ENCODE assay signal across 2 cellular contexts in genomic region chr12:52239767-52240166, GRCh38.
TF ChIP-seq lines count a peak whose summit lies in the region.

No MANE protein-coding gene starts in this region.

TF ChIP-seq in IMR-90, 13 proteins besides CTCF, POLR2A, EP300 and RAD21:
- no peak for TF ChIP-seq RFX5 (IDR thresholded peaks at IDR 0.05; ENCODE audit: low read depth, low read length)
- no peak for TF ChIP-seq CEBPB (IDR thresholded peaks at IDR 0.05; ENCODE audit: low read depth, low read length)
- no peak for TF ChIP-seq BHLHE40 (IDR thresholded peaks at IDR 0.05; ENCODE audit: low read depth, low read length)
- TF ChIP-seq MAFK (IDR thresholded peaks at IDR 0.05; ENCODE audit: low read depth, low read length): no peak
- TF ChIP-seq SMC3 (IDR thresholded peaks at IDR 0.05; ENCODE audit: low read depth, low read length): no peak
- no peak for TF ChIP-seq MXI1 (IDR thresholded peaks at IDR 0.05; ENCODE audit: borderline replicate concordance, low read depth, low read length)
- TF ChIP-seq CHD1 (IDR thresholded peaks at IDR 0.05; ENCODE audit: low read depth, low read length): no peak
- TF ChIP-seq MAZ (IDR thresholded peaks at IDR 0.05; ENCODE audit: borderline replicate concordance, low read depth, low read length): no peak
- no peak for TF ChIP-seq NFE2L2 (IDR thresholded peaks at IDR 0.05; ENCODE audit: low read depth, low read length)
- TF ChIP-seq FOS (IDR thresholded peaks at IDR 0.05; ENCODE audit: low read depth, low read length): no peak
- no peak for TF ChIP-seq USF2 (IDR thresholded peaks at IDR 0.05; ENCODE audit: low read depth, low read length)
- TF ChIP-seq RCOR1 (IDR thresholded peaks at IDR 0.05; ENCODE audit: insufficient replicate concordance, low read length): no peak
- TF ChIP-seq ELK1 (IDR thresholded peaks at IDR 0.05; ENCODE audit: borderline replicate concordance, low read depth, low read length): no peak
TF ChIP-seq in IMR-90: peak in this region for 0.

TF ChIP-seq in HEK293T, 16 proteins besides CTCF, POLR2A, EP300 and RAD21:
- no peak for TF ChIP-seq TARDBP (IDR thresholded peaks at IDR 0.05)
- no peak for TF ChIP-seq BHLHE40 (IDR thresholded peaks at IDR 0.05; ENCODE audit: borderline replicate concordance)
- no peak for TF ChIP-seq HDGF (IDR thresholded peaks at IDR 0.05; ENCODE audit: borderline replicate concordance)
- no peak for TF ChIP-seq FOXK2 (IDR thresholded peaks at IDR 0.05)
- TF ChIP-seq L3MBTL2 (conservative IDR thresholded peaks at IDR 0.05): no peak
- TF ChIP-seq ZNF384 (IDR thresholded peaks at IDR 0.05): no peak
- no peak for TF ChIP-seq CTBP1 (IDR thresholded peaks at IDR 0.05; ENCODE audit: borderline replicate concordance)
